In genomic region chr11:67054851-67055523, GRCh38 we compare ENCODE assay signal across 1 cellular context.
TF ChIP-seq lines count a peak whose summit lies in the region.

No MANE protein-coding gene starts in this region.

TF ChIP-seq in K562, 482 proteins besides CTCF, POLR2A, EP300 and RAD21 (continued from another document and continues in another):
- peak; percentile 98 for TF ChIP-seq TFAP4 (CRISPR knock-in tag; IDR thresholded peaks at IDR 0.05; ENCODE audit: borderline replicate concordance)
- TF ChIP-seq HDAC1 (IDR thresholded peaks at IDR 0.05), result peak in 1 of 2 experiments; percentile 68; a peak in 2 of 4 replicates
- TF ChIP-seq NUFIP1 (IDR thresholded peaks at IDR 0.05; ENCODE audit: partially characterized antibody), result no peak
- TF ChIP-seq MAZ (CRISPR knock-in tag; conservative IDR thresholded peaks at IDR 0.05 in 1 of 2, IDR thresholded peaks at IDR 0.05 in 1 of 2), result peak; percentile 50 to 81; a peak in 3 of 4 replicates
- TF ChIP-seq FOXJ2 (tag; IDR thresholded peaks at IDR 0.05), result peak; percentile 97
- peak; percentile 29; the same call in 1 of the 2 replicates for TF ChIP-seq JUND (IDR thresholded peaks at IDR 0.05; ENCODE audit: borderline replicate concordance, low read depth, low read length)
- TF ChIP-seq JUND (tag; IDR thresholded peaks at IDR 0.05; ENCODE audit: borderline replicate concordance, low read depth, low read length), result no peak; the same call in 1 of the 3 replicates
- no peak for TF ChIP-seq ZNF133 (CRISPR knock-in tag; IDR thresholded peaks at IDR 0.05)
- peak; percentile 62; the same call in 1 of the 2 replicates for TF ChIP-seq MYC (IDR thresholded peaks at IDR 0.05; ENCODE audit: low read depth, low read length)
- no peak for TF ChIP-seq MYC (CRISPR knock-in tag; IDR thresholded peaks at IDR 0.05; ENCODE audit: borderline replicate concordance, low read depth)
- peak; percentile 62; the same call in 1 of the 2 replicates for TF ChIP-seq BMI1 (IDR thresholded peaks at IDR 0.05; ENCODE audit: low read length)
- 0 out of 2 replicates have a peak, but pooled peaks have one; percentile 29 for TF ChIP-seq ZBTB9 (CRISPR knock-in tag; IDR thresholded peaks at IDR 0.05)
- peak; percentile 97 for TF ChIP-seq SMARCA5 (IDR thresholded peaks at IDR 0.05)
- TF ChIP-seq POLR3A (IDR thresholded peaks at IDR 0.05; ENCODE audit: borderline replicate concordance, extremely low read depth, insufficient read depth, insufficient read length), result no peak
- TF ChIP-seq VEZF1 (CRISPR knock-in tag; IDR thresholded peaks at IDR 0.05), result peak; percentile 76
- peak; percentile 29 for TF ChIP-seq PHF20 (IDR thresholded peaks at IDR 0.05; ENCODE audit: partially characterized antibody)
- TF ChIP-seq E2F3 (CRISPR knock-in tag; IDR thresholded peaks at IDR 0.05), result no peak
- TF ChIP-seq EGR1 (conservative IDR thresholded peaks at IDR 0.05), result peak; percentile 61
- peak; percentile 24; the same call in 1 of the 2 replicates for TF ChIP-seq BHLHE40 (IDR thresholded peaks at IDR 0.05; ENCODE audit: low read length)
- TF ChIP-seq ESRRA (IDR thresholded peaks at IDR 0.05; ENCODE audit: borderline replicate concordance, low read depth), result peak; percentile 69
- peak; percentile 83 to 86 for TF ChIP-seq KDM1A (IDR thresholded peaks at IDR 0.05)
- 0 out of 2 replicates have a peak, but pooled peaks have one; percentile 32 for TF ChIP-seq ARID1B (IDR thresholded peaks at IDR 0.05)
- peak; percentile 77 for TF ChIP-seq PKNOX1 (IDR thresholded peaks at IDR 0.05)
- peak; percentile 12; the same call in 1 of the 2 replicates for TF ChIP-seq ZNF263 (CRISPR knock-in tag; IDR thresholded peaks at IDR 0.05; ENCODE audit: borderline replicate concordance)
- no peak for TF ChIP-seq MGA (IDR thresholded peaks at IDR 0.05)
- peak; percentile 51 for TF ChIP-seq RBBP5 (IDR thresholded peaks at IDR 0.05; ENCODE audit: borderline replicate concordance, insufficient read depth, low read length, poor library complexity, severe bottlenecking)
- TF ChIP-seq BCOR (IDR thresholded peaks at IDR 0.05), result peak; percentile 88
- TF ChIP-seq ATF1 (CRISPR knock-in tag; IDR thresholded peaks at IDR 0.05), result no peak
- peak; percentile 70; the same call in 1 of the 2 replicates for TF ChIP-seq ATF1 (tag; IDR thresholded peaks at IDR 0.05)
- 0 out of 2 replicates have a peak, but pooled peaks have one; percentile 23 for TF ChIP-seq ZBTB33 (CRISPR knock-in tag; IDR thresholded peaks at IDR 0.05)
- TF ChIP-seq CHD4 (IDR thresholded peaks at IDR 0.05; ENCODE audit: insufficient read depth, insufficient replicate concordance, low read depth, low read length, poor library complexity, severe bottlenecking), result peak; percentile 92
- TF ChIP-seq RAD51 (IDR thresholded peaks at IDR 0.05; ENCODE audit: borderline replicate concordance, low read depth), result peak; percentile 29; the same call in 1 of the 2 replicates
- TF ChIP-seq CBFA2T2 (conservative IDR thresholded peaks at IDR 0.05), result 0 out of 2 replicates have a peak, but pooled peaks have one; percentile 2
- peak; percentile 92 for TF ChIP-seq ADNP (tag; IDR thresholded peaks at IDR 0.05)
- 0 out of 2 replicates have a peak, but pooled peaks have one; percentile 18 for TF ChIP-seq SOX6 (IDR thresholded peaks at IDR 0.05)
- TF ChIP-seq L3MBTL2 (IDR thresholded peaks at IDR 0.05), result 0 out of 2 replicates have a peak, but pooled peaks have one; percentile 13
- TF ChIP-seq HDAC2 (IDR thresholded peaks at IDR 0.05), result peak; percentile 74; the same call in 1 of the 2 replicates
- TF ChIP-seq ID3 (CRISPR knock-in tag; IDR thresholded peaks at IDR 0.05), result no peak
- peak; percentile 62; the same call in 1 of the 2 replicates for TF ChIP-seq ID3 (tag; IDR thresholded peaks at IDR 0.05)
- TF ChIP-seq RBM25 (IDR thresholded peaks at IDR 0.05; ENCODE audit: low read depth, low read length, severe bottlenecking), result peak; percentile 88
- TF ChIP-seq ZEB2 (IDR thresholded peaks at IDR 0.05), result 0 out of 2 replicates have a peak, but pooled peaks have one; percentile 25
- peak; percentile 76 for TF ChIP-seq CREM (IDR thresholded peaks at IDR 0.05; ENCODE audit: low read depth)
